In the genomic region with DNA sequence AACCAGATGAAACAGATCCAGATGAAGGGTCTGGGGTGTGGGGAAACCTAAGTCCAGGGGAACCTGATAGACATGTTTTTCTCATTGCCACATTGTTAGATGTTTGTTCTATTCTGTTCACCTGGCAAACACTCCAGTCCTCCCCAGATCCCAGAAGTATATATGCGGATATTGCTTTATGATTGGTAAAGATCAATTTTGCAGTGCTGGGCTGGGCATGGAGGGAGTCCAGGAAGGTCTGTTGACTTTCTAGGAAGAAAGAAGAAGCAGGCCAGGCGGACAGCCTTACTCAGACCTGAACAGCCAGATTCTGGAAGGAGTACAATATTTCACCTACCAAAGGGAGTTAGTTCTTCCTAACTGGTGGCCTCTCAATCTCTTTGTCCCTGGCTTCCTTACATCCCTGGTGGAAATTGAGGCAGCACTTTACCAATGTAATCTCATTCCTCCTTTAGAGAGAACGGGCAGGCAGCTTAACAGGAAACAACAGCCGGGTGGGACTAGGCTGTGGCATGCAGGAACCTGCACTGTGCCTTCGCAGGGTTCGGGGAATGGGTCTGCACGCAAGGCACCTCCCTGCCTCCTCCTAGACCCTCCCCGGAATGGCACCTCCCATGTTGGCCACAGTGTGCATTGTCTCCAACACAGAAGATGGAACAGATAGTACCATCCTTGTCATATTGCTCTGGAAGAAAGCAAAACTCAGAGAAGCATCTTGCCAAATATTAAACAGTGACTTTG, we compare ENCODE assay signal across 8 cellular contexts. TPM values are rescaled to one million over a fixed set of nuclear protein-coding genes. Genes with fewer than 3 reads are reported as not detected.
A peak's percentile ranks its signal among the peaks of the same experiment; 100 is the strongest.
DNase-seq lines count a peak whose midpoint lies in the region; ATAC-seq, FAIRE-seq and TF ChIP-seq lines count a peak whose summit lies in the region.

No MANE protein-coding gene starts in this region.

- ATAC-seq in HepG2: no peak
- peak; percentile 82 to 86 for ATAC-seq in natural killer cell treated with Interleukin-12 subunit alpha and Interleukin-12 subunit beta and Interleukin-15 and Interleukin-18, amount 100 ng/mL, for 72 hours
- no peak for ATAC-seq in GM21576 (IDR thresholded peaks at IDR 0.05; ENCODE audit: unreplicated experiment)

- H2AFZ ChIP-seq in HepG2 (ENCODE audit: low read length): no peak overlapping the region

- no peak overlapping the region for H3K4me2 ChIP-seq in HepG2 (ENCODE audit: low read depth, low read length)

- peak overlapping the region; percentile 15 to 17 for H3K9ac ChIP-seq in liver (ENCODE audit: low read depth in 1 of 2, low read length in 2 of 2)
- H3K9ac ChIP-seq in HepG2 (ENCODE audit: insufficient read depth, low read depth, low read length): no peak overlapping the region

- H3K4me3 Mint-ChIP-seq in natural killer cell treated with Interleukin-12 subunit alpha and Interleukin-12 subunit beta and Interleukin-15 and Interleukin-18, amount 100 ng/mL, for 72 hours: peak overlapping the region; percentile 99

- CTCF ChIA-PET in HepG2 (lab: Yijun Ruan, JAX; ENCODE audit: low intra/inter-chr PET ratio, low total read pairs) (no interaction called here), HEK293T (lab: Yijun Ruan, JAX) (interaction anchor here (0.5 kb wide), 1 partner anchor 1447 kb away, joined by 3 read pairs; no protein-coding TSS in a partner anchor)

- H3K27me3 ChIP-seq in liver (ENCODE audit: control insufficient read depth in 4 of 4, insufficient read depth in 4 of 4, low read length in 3 of 4): no peaks in the 10 kb centered on the region
- H3K27me3 ChIP-seq in HepG2 (ENCODE audit: control insufficient read depth in 1 of 2, insufficient read depth in 2 of 2, low read length in 2 of 2): no peaks in the 10 kb centered on the region

- H4K20me1 ChIP-seq in HepG2 (ENCODE audit: insufficient read depth, low read length): no peaks in the 10 kb centered on the region

- POLR2A ChIA-PET in HepG2 (lab: Yijun Ruan, JAX) (no interaction called here), HEK293T (lab: Yijun Ruan, JAX) (no interaction called here)

- TF ChIP-seq POLR2A in HepG2 (IDR thresholded peaks at IDR 0.05; ENCODE audit: insufficient read depth in 1 of 2, low read depth in 2 of 2, low read length in 2 of 2): no peak

- H3K27me3 Mint-ChIP-seq in natural killer cell treated with Interleukin-12 subunit alpha and Interleukin-12 subunit beta and Interleukin-15 and Interleukin-18, amount 100 ng/mL, for 72 hours: no peaks in the 10 kb centered on the region

- H3K4me1 ChIP-seq in liver (ENCODE audit: control insufficient read depth in 4 of 4, insufficient read depth in 4 of 4, low read length in 3 of 4) (no peaks in the 10 kb centered on the region), HepG2 (ENCODE audit: insufficient read depth, low read length) (no peaks in the 10 kb centered on the region; the same call in 1 of the 2 replicates)

- H3K79me2 ChIP-seq in HepG2 (ENCODE audit: insufficient read depth, low read length): no peaks in the 10 kb centered on the region

- peaks cover 39% of the 10 kb centered on the region for H3K36me3 Mint-ChIP-seq in natural killer cell treated with Interleukin-12 subunit alpha and Interleukin-12 subunit beta and Interleukin-15 and Interleukin-18, amount 100 ng/mL, for 72 hours

- 66% methylated on average over 8 of the region's 8 CpGs for WGBS in liver
- WGBS in HepG2 (ENCODE audit: low lambda C conversion rate): 19% methylated on average over 8 of the region's 8 CpGs

- H3K9me3 ChIP-seq in liver (ENCODE audit: control insufficient read depth in 4 of 4, low read length in 3 of 4): no peaks in the 10 kb centered on the region
- no peaks in the 10 kb centered on the region for H3K9me3 ChIP-seq in HepG2 (ENCODE audit: low read length)

- BruUV-seq in HepG2 (replicated peaks; lab: Mats Ljungman, UMichigan): no TSS peak

- DNase-seq in HepG2 (ENCODE audit: low spot score) (no peak), NCI-H1092 treated with DMSO at 0.1 percent for 48 hours (lab: John Stamatoyannopoulos, UW) (no peak), HEK293T (ENCODE audit: extremely low spot score) (no peak), NCI-H345 treated with DMSO at 0.1 percent for 48 hours (lab: John Stamatoyannopoulos, UW; ENCODE audit: unreplicated experiment) (no peak)
- DNase-seq in activated naive CD8-positive, alpha-beta T cell treated with anti-CD3 and anti-CD28 coated beads, Interleukin-2, amount 50 U/mL, for 16 hours (ENCODE audit: low read depth, low spot score): peak; percentile 23
- DNase-seq in natural killer cell treated with Interleukin-12 subunit alpha and Interleukin-12 subunit beta and Interleukin-15 and Interleukin-18, amount 100 ng/mL, for 72 hours (ENCODE audit: low spot score): no peak

- H3K36me3 ChIP-seq in liver (ENCODE audit: control insufficient read depth in 4 of 4, insufficient read depth in 3 of 4, low read depth in 1 of 4, low read length in 3 of 4): peaks cover 0 to 2% (median 0%) of the 10 kb centered on the region in 4 donors
- no peaks in the 10 kb centered on the region for H3K36me3 ChIP-seq in HepG2 (replicated peaks in 1 of 2; ENCODE audit: control insufficient read depth in 1 of 2, insufficient read depth in 2 of 2, low read length in 2 of 2)

- no peak for FAIRE-seq in HepG2 (lab: Jason Lieb, UNC)

- peaks cover 64 to 69% of the 10 kb centered on the region in 2 donors for H3K4me1 Mint-ChIP-seq in natural killer cell treated with Interleukin-12 subunit alpha and Interleukin-12 subunit beta and Interleukin-15 and Interleukin-18, amount 100 ng/mL, for 72 hours (ENCODE audit: low read depth in 2 of 2)

- intact Hi-C loops in HepG2 (cut with micrococcal nuclease; ENCODE audit: unreplicated experiment): no loop called here

- peak overlapping the region; percentile 92 to 95 for H3K27ac Mint-ChIP-seq in natural killer cell treated with Interleukin-12 subunit alpha and Interleukin-12 subunit beta and Interleukin-15 and Interleukin-18, amount 100 ng/mL, for 72 hours

- in situ Hi-C loops in HepG2 (cut with HindIII; ENCODE audit: extremely low pct_ligation_motif_present, low pct_unique_long_range_greater_than_20kb): no loop called here

- TF ChIP-seq RAD21 in liver (IDR thresholded peaks at IDR 0.05) (peak in 1 of 2 donors; percentile 39), HepG2 (CRISPR knock-in tag; IDR thresholded peaks at IDR 0.05) (no peak)

- peaks cover 7% of the 10 kb centered on the region for H3K9me3 Mint-ChIP-seq in natural killer cell treated with Interleukin-12 subunit alpha and Interleukin-12 subunit beta and Interleukin-15 and Interleukin-18, amount 100 ng/mL, for 72 hours

- TF ChIP-seq CTCF in liver (IDR thresholded peaks at IDR 0.05; ENCODE audit: low read depth, low read length, missing input control) (no peak), HepG2 (CRISPR knock-in tag; IDR thresholded peaks at IDR 0.05) (no peak)

- H3K4me3 ChIP-seq in liver (ENCODE audit: low read depth in 1 of 3, low read length in 3 of 3) (peak overlapping the region; percentile 25 to 62 (median 50)), HepG2 (replicated peaks in 1 of 3; ENCODE audit: insufficient read depth in 1 of 3, low read depth in 2 of 3, low read length in 3 of 3) (no peak overlapping the region)

- TF ChIP-seq EP300 in HepG2 (IDR thresholded peaks at IDR 0.05; ENCODE audit: low read depth in 2 of 2, low read length in 2 of 2) (no peak), HepG2 (CRISPR knock-in tag; IDR thresholded peaks at IDR 0.05; ENCODE audit: borderline replicate concordance) (no peak)

- H3K27ac ChIP-seq in liver (ENCODE audit: low read depth in 1 of 2, low read length in 2 of 2) (peak overlapping the region; percentile 56 to 73), HepG2 (ENCODE audit: extremely low read length, insufficient read depth, low read length) (no peak overlapping the region)

RNA-seq across cellular contexts. Expression of a gene that starts 0.9 kb away (rescaled TPM):
- total RNA-seq in liver: 10 to 100 TPM; 15.0 to 17.5 TPM
- 1 to 10 TPM; 2.0 to 8.8 TPM for polyA plus RNA-seq in liver
- not detected in 2 replicates for total RNA-seq in HepG2 (2016; rRNA removed; fragmentation: Illumina TruSeq; extraction: Trizol)
- total RNA-seq in HepG2 (2016; cell fraction: cytosol; rRNA removed; fragmentation: Illumina TruSeq; extraction: Trizol; ENCODE audit: low read depth): not detected in 2 replicates
- total RNA-seq in HepG2 (2016; cell fraction: insoluble cytoplasmic fraction; rRNA removed; fragmentation: Illumina TruSeq; extraction: Trizol): not detected in 2 replicates
- total RNA-seq in HepG2 (2016; cell fraction: membrane; rRNA removed; fragmentation: Illumina TruSeq; extraction: Trizol): not detected in 2 replicates
- not detected in 2 replicates for total RNA-seq in HepG2 (2016; cell fraction: nucleus; rRNA removed; fragmentation: Illumina TruSeq; extraction: Trizol)
- polyA plus RNA-seq in HepG2 (2011; rRNA removed): not detected in 2 replicates
- not detected in 2 replicates for polyA plus RNA-seq in HepG2 (2011; cell fraction: cytosol; rRNA removed)
- not detected in 2 replicates for polyA plus RNA-seq in HepG2 (2011; cell fraction: nucleus; rRNA removed)
- not detected in 2 replicates for polyA plus RNA-seq in HepG2 (2012)
- polyA plus RNA-seq in HepG2 (2016; cell fraction: cytosol; fragmentation: Illumina TruSeq; extraction: Trizol; ENCODE audit: low read depth): not detected in 2 replicates
- not detected in 2 replicates for polyA plus RNA-seq in HepG2 (2016; cell fraction: insoluble cytoplasmic fraction; fragmentation: Illumina TruSeq; extraction: Trizol; ENCODE audit: low read depth)
- not detected in 2 replicates for polyA plus RNA-seq in HepG2 (2016; cell fraction: membrane; fragmentation: Illumina TruSeq; extraction: Trizol; ENCODE audit: low read depth)
- not detected in 2 replicates for polyA plus RNA-seq in HepG2 (2016; cell fraction: nucleus; fragmentation: Illumina TruSeq; extraction: Trizol; ENCODE audit: insufficient read depth, low read depth)
- 0.19 TPM in 1 of 2 replicates, not detected in the other for polyA minus RNA-seq in HepG2 (2011; rRNA and poly(A)+ RNA removed; ENCODE audit: low replicate concordance)
- polyA minus RNA-seq in HepG2 (2011; cell fraction: cytosol; rRNA and poly(A)+ RNA removed): not detected in 2 replicates
- not detected in 2 replicates for polyA minus RNA-seq in HepG2 (2011; cell fraction: nucleus; rRNA and poly(A)+ RNA removed)
- 10 to 100 TPM; 55.8 to 88.4 TPM for total RNA-seq in natural killer cell treated with Interleukin-12 subunit alpha and Interleukin-12 subunit beta and Interleukin-15 and Interleukin-18, amount 100 ng/mL, for 72 hours

RNA-seq across cellular contexts. Expression of a gene that starts 54.3 kb away (rescaled TPM):
- total RNA-seq in liver (1 to 10 TPM; 6.9 to 9.2 TPM), HepG2 (2016; rRNA removed; fragmentation: Illumina TruSeq; extraction: Trizol) (1.4 and 2.2 TPM in 2 replicates)
- polyA plus RNA-seq in liver (1 to 10 TPM; 4.9 to 5.0 TPM), HepG2 (2011; rRNA removed) (0.49 and 0.67 TPM in 2 replicates)
- 0.81 and 0.97 TPM in 2 replicates for total RNA-seq in HepG2 (2016; cell fraction: cytosol; rRNA removed; fragmentation: Illumina TruSeq; extraction: Trizol; ENCODE audit: low read depth)
- 1.7 and 2.1 TPM in 2 replicates for total RNA-seq in HepG2 (2016; cell fraction: insoluble cytoplasmic fraction; rRNA removed; fragmentation: Illumina TruSeq; extraction: Trizol)
- 1.7 and 2.0 TPM in 2 replicates for total RNA-seq in HepG2 (2016; cell fraction: membrane; rRNA removed; fragmentation: Illumina TruSeq; extraction: Trizol)
- 0.53 and 1.0 TPM in 2 replicates for total RNA-seq in HepG2 (2016; cell fraction: nucleus; rRNA removed; fragmentation: Illumina TruSeq; extraction: Trizol)
- polyA plus RNA-seq in HepG2 (2011; cell fraction: cytosol; rRNA removed): 0.44 and 0.49 TPM in 2 replicates
- polyA plus RNA-seq in HepG2 (2011; cell fraction: nucleus; rRNA removed): 0.14 and 0.31 TPM in 2 replicates
- polyA plus RNA-seq in HepG2 (2012): 0.43 and 0.71 TPM in 2 replicates
- polyA plus RNA-seq in HepG2 (2016; cell fraction: cytosol; fragmentation: Illumina TruSeq; extraction: Trizol; ENCODE audit: low read depth): 0.46 and 0.75 TPM in 2 replicates
- 1.3 and 1.6 TPM in 2 replicates for polyA plus RNA-seq in HepG2 (2016; cell fraction: insoluble cytoplasmic fraction; fragmentation: Illumina TruSeq; extraction: Trizol; ENCODE audit: low read depth)
- 0.71 and 0.74 TPM in 2 replicates for polyA plus RNA-seq in HepG2 (2016; cell fraction: membrane; fragmentation: Illumina TruSeq; extraction: Trizol; ENCODE audit: low read depth)
- polyA plus RNA-seq in HepG2 (2016; cell fraction: nucleus; fragmentation: Illumina TruSeq; extraction: Trizol; ENCODE audit: insufficient read depth, low read depth): 1.1 TPM in 2 replicates
- polyA minus RNA-seq in HepG2 (2011; rRNA and poly(A)+ RNA removed; ENCODE audit: low replicate concordance): 0.10 and 0.56 TPM in 2 replicates
- not detected in 2 replicates for polyA minus RNA-seq in HepG2 (2011; cell fraction: cytosol; rRNA and poly(A)+ RNA removed)
- polyA minus RNA-seq in HepG2 (2011; cell fraction: nucleus; rRNA and poly(A)+ RNA removed): 0.25 and 0.26 TPM in 2 replicates
- 10 to 100 TPM; 26.1 to 39.2 TPM for total RNA-seq in natural killer cell treated with Interleukin-12 subunit alpha and Interleukin-12 subunit beta and Interleukin-15 and Interleukin-18, amount 100 ng/mL, for 72 hours

Comparison
In these comparisons a context has a peak if more than half of its experiments do, and no peak if none do; other contexts are left out.
1. H3K4me3 ChIP-seq: peak in liver (3 of 3); none in HepG2 (0 of 3).
2. RNA of a gene that starts 0.9 kb away (total RNA-seq): 55.8 to 88.4 TPM in natural killer cell treated with Interleukin-12 subunit alpha and Interleukin-12 subunit beta and Interleukin-15 and Interleukin-18, amount 100 ng/mL, for 72 hours and 15.0 to 17.5 TPM in liver; not detected in HepG2; every median in the first group is over 10 times any median in the second.
3. ATAC-seq: peak in natural killer cell treated with Interleukin-12 subunit alpha and Interleukin-12 subunit beta and Interleukin-15 and Interleukin-18, amount 100 ng/mL, for 72 hours (2 of 2); none in HepG2 (single experiment) and GM21576 (single experiment).